In genomic region chr12:32261638-32262037, GRCh38 we compare ENCODE assay signal across 13 cellular contexts.
DNase-seq lines count a peak whose midpoint lies in the region; ATAC-seq and TF ChIP-seq lines count a peak whose summit lies in the region.
"Had no signal": no experiment of that assay in that cellular context is flagged by ENCODE, and none has a peak within 500 bp of the region (broad histone marks: within the 10 kb centered on the region; RNA-seq: fewer than 3 reads in every experiment).

No MANE protein-coding gene starts in this region.

- ATAC-seq in GM21367 (IDR thresholded peaks at IDR 0.05; ENCODE audit: unreplicated experiment), result no peak
- ATAC-seq: activated T-cell treated with anti-CD3 and anti-CD28 coated beads, Interleukin-2, amount 50 U/mL, for 4 hours; left cardiac atrium had no signal

- TF ChIP-seq POLR2A in erythroblast (IDR thresholded peaks at IDR 0.05; ENCODE audit: low read length), result no peak

- H3F3A ChIP-seq in OCI-LY1 (ENCODE audit: insufficient read depth, low read length), result 0 out of 2 replicates have a peak, but pooled peaks cover 4% of the 10 kb centered on the region

- H3K4me3 ChIP-seq in AG09309 (ENCODE audit: control insufficient read depth, low read depth, low read length), result no peak overlapping the region
- peak overlapping the region; percentile 1 for H3K4me3 ChIP-seq in OCI-LY1 (ENCODE audit: low read depth, low read length, poor library complexity, severe bottlenecking)

- no peaks in the 10 kb centered on the region for H4K20me1 ChIP-seq in OCI-LY1 (ENCODE audit: insufficient read depth, low read length)

- H3K27ac ChIP-seq in OCI-LY1 (ENCODE audit: low read depth, low read length, poor library complexity, severe bottlenecking), result peak overlapping the region; percentile 98
- H3K27ac ChIP-seq: neutrophil had no signal

- H3K27me3 ChIP-seq in OCI-LY1 (ENCODE audit: insufficient read depth, low read length), result no peaks in the 10 kb centered on the region
- H3K27me3 ChIP-seq: neutrophil had no signal

- POLR2A ChIA-PET in GM10248 (lab: Yijun Ruan, JAX), result no interaction called here

- peak overlapping the region; percentile 7; the same call in 1 of the 2 replicates for H3K9ac ChIP-seq in OCI-LY1 (ENCODE audit: low read length)

- no peaks in the 10 kb centered on the region for H3K9me2 ChIP-seq in OCI-LY1 (ENCODE audit: low read depth, low read length)

- H3K4me2 ChIP-seq in OCI-LY1 (ENCODE audit: low read length), result peak overlapping the region; percentile 29; the same call in 1 of the 2 replicates

- CTCF ChIA-PET in GM10248 (lab: Yijun Ruan, JAX), result interaction anchor here (0.7 to 1.7 kb wide), 9 partner anchors 9 to 608 kb away, joined by 3 to 11 read pairs (median 4); no protein-coding TSS in a partner anchor

- TF ChIP-seq CTCF in AG09309 (IDR thresholded peaks at IDR 0.05; ENCODE audit: control insufficient read depth, insufficient read depth, low read depth, low read length, missing control alignments) (peak; percentile 15), GM10248 (IDR thresholded peaks at IDR 0.05; ENCODE audit: control extremely low read depth, extremely low read depth, low read depth, missing control alignments) (peak; percentile 24), OCI-LY1 (IDR thresholded peaks at IDR 0.05; ENCODE audit: low read length) (peak; percentile 86), GM13976 (IDR thresholded peaks at IDR 0.05; ENCODE audit: borderline replicate concordance, control extremely low read depth, extremely low read depth, insufficient read depth, missing control alignments) (no peak)

- H3K4me1 ChIP-seq in OCI-LY1 (ENCODE audit: insufficient read depth, low read length, severe bottlenecking), result peaks cover 63% of the 10 kb centered on the region

- in situ Hi-C loops in GM13976 (cut with MboI; ENCODE audit: low sequenced_read_pairs, unreplicated experiment), result no loop called here

- no peak overlapping the region for H2AFZ ChIP-seq in OCI-LY1 (ENCODE audit: low read length)

- H3K36me3 ChIP-seq in OCI-LY1 (ENCODE audit: insufficient read depth, low read length), result no peaks in the 10 kb centered on the region
- H3K36me3 ChIP-seq: neutrophil had no signal

- H3K79me2 ChIP-seq in OCI-LY1 (ENCODE audit: insufficient read depth, low read length), result no peaks in the 10 kb centered on the region

- DNase-seq in AG09309 (ENCODE audit: low read depth), result no peak
- no peak for DNase-seq in GM10248 (ENCODE audit: extremely low spot score)
- DNase-seq in erythroblast (lab: John Stamatoyannopoulos, UW), result peak; percentile 32 to 39
- no peak for DNase-seq in GM13976 (ENCODE audit: low spot score)
- DNase-seq in inferior parietal cortex (ENCODE audit: extremely low spot score), result no peak
- no peak for DNase-seq in putamen (ENCODE audit: low spot score)
- DNase-seq: activated T-cell treated with anti-CD3 and anti-CD28 coated beads, Interleukin-2, amount 50 U/mL, for 4 hours; left cardiac atrium; NCI-H510A treated with DMSO at 0.1 percent for 48 hours; T-helper 2 cell had no signal

- H3K9me3 ChIP-seq in OCI-LY1 (ENCODE audit: low read length), result no peaks in the 10 kb centered on the region
- H3K9me3 ChIP-seq: neutrophil had no signal

Comparison
In these comparisons a context has a peak if more than half of its experiments do, and no peak if none do; other contexts are left out.
1. DNase-seq: peak in erythroblast (2 of 2); none in AG09309 (single experiment), GM10248 (single experiment), GM13976 (single experiment), inferior parietal cortex (single experiment) and putamen (single experiment).